8 cellular contexts compared by ENCODE assay signal in genomic region chr19:14081797-14082674, GRCh38. TPM values are rescaled to one million over a fixed set of nuclear protein-coding genes. Genes with fewer than 3 reads are reported as not detected.
A peak's percentile ranks its signal among the peaks of the same experiment; 100 is the strongest.
DNase-seq lines count a peak whose midpoint lies in the region; ATAC-seq, FAIRE-seq and TF ChIP-seq lines count a peak whose summit lies in the region.

No MANE protein-coding gene starts in this region.

- H3K27ac Mint-ChIP-seq in activated CD8-positive, alpha-beta T cell treated with anti-CD3 and anti-CD28 coated beads, Interleukin-2, amount 10 ng/mL, durations not matched to agents 7 days and 5 days = peak overlapping the region; percentile 92
- peak overlapping the region; percentile 98 for H3K27ac Mint-ChIP-seq in glutamatergic neuron (ENCODE audit: unreplicated experiment)

- no peak for FAIRE-seq in urothelium cell line (lab: Jason Lieb, UNC)

- peak overlapping the region; percentile 92 for H3K4me3 Mint-ChIP-seq in activated CD8-positive, alpha-beta T cell treated with anti-CD3 and anti-CD28 coated beads, Interleukin-2, amount 10 ng/mL, durations not matched to agents 7 days and 5 days
- H3K4me3 Mint-ChIP-seq in glutamatergic neuron (ENCODE audit: unreplicated experiment) = peak overlapping the region; percentile 95

- no peaks in the 10 kb centered on the region for H3K9me3 Mint-ChIP-seq in activated CD8-positive, alpha-beta T cell treated with anti-CD3 and anti-CD28 coated beads, Interleukin-2, amount 10 ng/mL, durations not matched to agents 7 days and 5 days (ENCODE audit: insufficient read depth)
- peaks cover 7% of the 10 kb centered on the region for H3K9me3 Mint-ChIP-seq in glutamatergic neuron (ENCODE audit: unreplicated experiment)

- H3K4me3 ChIP-seq in retinal pigment epithelial cell (ENCODE audit: low read length) = peak overlapping the region; percentile 63

- peaks cover 2% of the 10 kb centered on the region for H3K36me3 Mint-ChIP-seq in activated CD8-positive, alpha-beta T cell treated with anti-CD3 and anti-CD28 coated beads, Interleukin-2, amount 10 ng/mL, durations not matched to agents 7 days and 5 days (ENCODE audit: low read depth)
- no peaks in the 10 kb centered on the region for H3K36me3 Mint-ChIP-seq in glutamatergic neuron (ENCODE audit: unreplicated experiment)

- ATAC-seq in GM18907 (IDR thresholded peaks at IDR 0.05; ENCODE audit: unreplicated experiment) (peak; percentile 17), HG03097 (IDR thresholded peaks at IDR 0.05; ENCODE audit: low FRiP score, unreplicated experiment) (peak; percentile 4), HG03520 (IDR thresholded peaks at IDR 0.05; ENCODE audit: unreplicated experiment) (no peak)
- ATAC-seq in activated CD8-positive, alpha-beta T cell treated with anti-CD3 and anti-CD28 coated beads, Interleukin-2, amount 10 ng/mL, durations not matched to agents 7 days and 5 days = no peak

- no peaks in the 10 kb centered on the region for H3K27me3 Mint-ChIP-seq in activated CD8-positive, alpha-beta T cell treated with anti-CD3 and anti-CD28 coated beads, Interleukin-2, amount 10 ng/mL, durations not matched to agents 7 days and 5 days (ENCODE audit: low read depth)
- peaks cover 4% of the 10 kb centered on the region for H3K27me3 Mint-ChIP-seq in glutamatergic neuron (ENCODE audit: unreplicated experiment)

- POLR2A ChIA-PET in activated CD8-positive, alpha-beta T cell treated with anti-CD3 and anti-CD28 coated beads, Interleukin-2, amount 10 ng/mL, durations not matched to agents 7 days and 5 days (lab: Charles Lee) = interaction anchor here (0.6 to 1.9 kb wide), 7 partner anchors 8 to 932 kb away, joined by 3 to 8 read pairs (median 3); partner anchors contain the start of genes ADGRE5, ASF1B, IER2 and IL27RA

- TF ChIP-seq CTCF in glutamatergic neuron (IDR thresholded peaks at IDR 0.05; ENCODE audit: partially characterized antibody, unreplicated experiment) = no peak
- TF ChIP-seq CTCF in retinal pigment epithelial cell (conservative IDR thresholded peaks at IDR 0.05; ENCODE audit: low read depth, low read length) = no peak

- H3K4me1 Mint-ChIP-seq in activated CD8-positive, alpha-beta T cell treated with anti-CD3 and anti-CD28 coated beads, Interleukin-2, amount 10 ng/mL, durations not matched to agents 7 days and 5 days (ENCODE audit: low read depth) = peaks cover 18% of the 10 kb centered on the region
- peaks cover 3% of the 10 kb centered on the region for H3K4me1 Mint-ChIP-seq in glutamatergic neuron (ENCODE audit: low read depth, unreplicated experiment)

- no peak for DNase-seq in activated CD8-positive, alpha-beta T cell treated with anti-CD3 and anti-CD28 coated beads, Interleukin-2, amount 10 ng/mL, durations not matched to agents 7 days and 5 days
- DNase-seq in glutamatergic neuron (peak; percentile 51), retinal pigment epithelial cell (ENCODE audit: low read depth) (no peak), NCI-H2196 treated with DMSO at 0.1 percent for 48 hours (lab: John Stamatoyannopoulos, UW; ENCODE audit: unreplicated experiment) (no peak), urothelium cell line (ENCODE audit: low spot score) (no peak)

- CTCF ChIA-PET in activated CD8-positive, alpha-beta T cell treated with anti-CD3 and anti-CD28 coated beads, Interleukin-2, amount 10 ng/mL, durations not matched to agents 7 days and 5 days (lab: Charles Lee) = interaction anchor here (0.6 to 3.0 kb wide), 14 partner anchors 8 to 220 kb away, joined by 3 to 15 read pairs (median 6); partner anchors contain the start of genes ASF1B and MISP3

RNA-seq across cellular contexts. Expression of gene C19orf67, which starts 3.5 kb away (rescaled TPM):
- total RNA-seq in activated CD8-positive, alpha-beta T cell treated with anti-CD3 and anti-CD28 coated beads, Interleukin-2, amount 10 ng/mL, durations not matched to agents 7 days and 5 days = not detected
- total RNA-seq in glutamatergic neuron (ENCODE audit: unreplicated experiment) = 0.71 TPM

RNA-seq across cellular contexts. Expression of gene SAMD1, which starts 8.5 kb away (rescaled TPM):
- 10 to 100 TPM; 72.0 to 76.1 TPM for total RNA-seq in activated CD8-positive, alpha-beta T cell treated with anti-CD3 and anti-CD28 coated beads, Interleukin-2, amount 10 ng/mL, durations not matched to agents 7 days and 5 days
- total RNA-seq in glutamatergic neuron (ENCODE audit: unreplicated experiment) = 52.0 TPM

RNA-seq across cellular contexts. Expression of gene MISP3, which starts 9.4 kb away (rescaled TPM):
- total RNA-seq in activated CD8-positive, alpha-beta T cell treated with anti-CD3 and anti-CD28 coated beads, Interleukin-2, amount 10 ng/mL, durations not matched to agents 7 days and 5 days = 1 to 10 TPM; 1.0 to 1.1 TPM
- 2.2 TPM for total RNA-seq in glutamatergic neuron (ENCODE audit: unreplicated experiment)

RNA-seq across cellular contexts. Expression of gene PALM3, which starts 20.2 kb away (rescaled TPM):
- not detected for total RNA-seq in activated CD8-positive, alpha-beta T cell treated with anti-CD3 and anti-CD28 coated beads, Interleukin-2, amount 10 ng/mL, durations not matched to agents 7 days and 5 days
- total RNA-seq in glutamatergic neuron (ENCODE audit: unreplicated experiment) = 6.7 TPM

RNA-seq across cellular contexts. Expression of gene PRKACA, which starts 35.5 kb away (rescaled TPM):
- 10 to 100 TPM; 69.2 to 72.4 TPM for total RNA-seq in activated CD8-positive, alpha-beta T cell treated with anti-CD3 and anti-CD28 coated beads, Interleukin-2, amount 10 ng/mL, durations not matched to agents 7 days and 5 days
- 82.9 TPM for total RNA-seq in glutamatergic neuron (ENCODE audit: unreplicated experiment)

Comparison
In these comparisons a context has a peak if more than half of its experiments do, and no peak if none do; other contexts are left out.
1. ATAC-seq: peak in GM18907 (single experiment) and HG03097 (single experiment); none in activated CD8-positive, alpha-beta T cell treated with anti-CD3 and anti-CD28 coated beads, Interleukin-2, amount 10 ng/mL, durations not matched to agents 7 days and 5 days (single experiment) and HG03520 (single experiment).